In the genomic region with DNA sequence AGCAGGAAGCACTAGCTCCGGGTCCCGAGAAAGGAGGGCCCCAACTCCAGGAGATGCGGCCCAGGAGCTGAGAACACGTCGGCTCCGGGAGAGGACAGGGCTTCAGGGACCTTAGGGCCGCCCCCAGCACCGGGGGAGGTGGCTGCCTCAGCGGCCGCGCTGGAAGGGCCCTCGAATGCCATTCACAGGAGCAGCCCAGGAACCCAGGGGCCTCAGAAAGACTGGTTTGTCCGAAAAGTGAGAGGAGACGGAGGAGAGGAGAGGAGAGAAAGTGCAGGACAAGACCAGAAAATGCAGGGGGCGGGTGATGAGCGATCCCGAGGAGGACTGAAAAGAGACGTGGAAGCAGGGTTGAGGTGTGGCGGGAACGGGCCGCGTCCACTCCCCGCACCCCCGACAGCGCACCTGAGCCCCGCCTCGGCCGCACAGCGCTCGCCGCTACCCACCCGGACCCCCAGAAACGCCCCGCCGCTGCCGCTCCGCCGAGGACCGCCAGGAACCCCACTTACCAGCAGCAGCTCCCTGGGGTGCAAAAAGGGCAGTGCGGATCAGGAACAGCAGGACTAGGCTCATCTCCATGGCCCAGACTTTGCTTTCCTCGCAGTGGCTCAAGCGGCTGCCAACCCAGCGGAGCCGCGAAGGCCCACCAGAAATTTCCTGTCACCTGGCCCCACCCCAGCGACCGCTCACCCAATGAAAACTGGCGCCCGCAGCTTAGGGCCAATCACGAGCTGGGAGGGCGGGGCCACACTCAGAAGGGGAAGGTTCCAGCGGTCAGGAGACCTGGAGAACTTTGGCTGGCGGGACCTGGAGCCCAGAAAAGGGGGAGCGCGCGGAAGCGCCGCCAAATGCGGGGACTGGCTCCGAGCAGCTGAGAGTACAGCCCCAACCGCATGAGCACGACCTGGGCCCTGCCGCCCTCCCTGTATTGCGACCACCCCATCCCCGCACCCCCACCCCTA, we compare ENCODE assay signal across 9 cellular contexts. TPM values are rescaled to one million over a fixed set of nuclear protein-coding genes. Genes with fewer than 3 reads are reported as not detected.
DNase-seq lines count a peak whose midpoint lies in the region; ATAC-seq and TF ChIP-seq lines count a peak whose summit lies in the region.
"Had no signal": no experiment of that assay in that cellular context is flagged by ENCODE, and none has a peak within 500 bp of the region (broad histone marks: within the 10 kb centered on the region; RNA-seq: fewer than 3 reads in every experiment).

No MANE protein-coding gene starts in this region.

- no peak overlapping the region for H2BK12ac ChIP-seq in neuronal stem cell (ENCODE audit: low read length)

- H2BK5ac ChIP-seq in neuronal stem cell (ENCODE audit: low read length) = peak overlapping the region; percentile 31

- peak overlapping the region; percentile 26 for H3K23ac ChIP-seq in neuronal stem cell (ENCODE audit: low read depth, low read length, poor library complexity)

- no peaks in the 10 kb centered on the region for H3K36me3 ChIP-seq in CD8-positive, alpha-beta T cell (ENCODE audit: insufficient read depth, low read length)
- H3K36me3 ChIP-seq in neuronal stem cell (replicated peaks in 1 of 2; ENCODE audit: control insufficient read depth in 2 of 2, insufficient read depth in 2 of 2, low read length in 2 of 2) = no peaks in the 10 kb centered on the region

- H4K91ac ChIP-seq in neuronal stem cell (ENCODE audit: low read depth, low read length, poor library complexity) = no peak overlapping the region

- peak overlapping the region; percentile 52 for H3K9ac ChIP-seq in neuronal stem cell (ENCODE audit: low read depth, low read length, poor library complexity)

- no CpG with 5 or more reads among the region's 65 CpGs for WGBS in neuronal stem cell (ENCODE audit: extremely low coverage in 2 of 2, insufficient read length in 2 of 2, insufficient replicate concordance in 1 of 2), 2 donors

- H4K8ac ChIP-seq in neuronal stem cell (ENCODE audit: low read depth, low read length) = no peak overlapping the region

- peaks cover 25% of the 10 kb centered on the region for H3K4me1 ChIP-seq in CD8-positive, alpha-beta T cell (ENCODE audit: insufficient read depth, low read length)
- H3K4me1 ChIP-seq in neuronal stem cell (ENCODE audit: control insufficient read depth in 2 of 2, insufficient read depth in 1 of 2, low read depth in 1 of 2, low read length in 2 of 2) = peaks cover 0 to 6% of the 10 kb centered on the region in 2 donors

- intact Hi-C loops in CD8-positive, alpha-beta T cell (cut with DNase I, micrococcal nuclease) = loop anchor here (2.0 kb wide), 2 partner anchors 98 to 318 kb away; partner anchors contain the start of gene PPP1R11 (in 1 of the 2)

- no peaks in the 10 kb centered on the region for H3K9me3 ChIP-seq in CD8-positive, alpha-beta T cell (ENCODE audit: low read length)
- H3K9me3 ChIP-seq in neuronal stem cell (replicated peaks in 1 of 2; ENCODE audit: control insufficient read depth in 2 of 2, insufficient read depth in 1 of 2, low read depth in 1 of 2, low read length in 2 of 2) = peaks cover 0 to 2% of the 10 kb centered on the region in 2 donors

- H3K14ac ChIP-seq in neuronal stem cell (ENCODE audit: low read length) = no peak overlapping the region

- H3K4me1 Mint-ChIP-seq in CD8-positive, alpha-beta T cell (ENCODE audit: low read depth) = peaks cover 58% of the 10 kb centered on the region

- H3K4me2 ChIP-seq in neuronal stem cell (ENCODE audit: insufficient read depth, low read length, poor library complexity, severe bottlenecking) = peak overlapping the region; percentile 91

- H3K27ac Mint-ChIP-seq in CD8-positive, alpha-beta T cell = peak overlapping the region; percentile 68

- H2AFZ ChIP-seq in neuronal stem cell (ENCODE audit: low read length) = peak overlapping the region; percentile 70

- no peak overlapping the region for H2BK15ac ChIP-seq in neuronal stem cell (ENCODE audit: low read length)

- no peaks in the 10 kb centered on the region for H3K27me3 ChIP-seq in CD8-positive, alpha-beta T cell (ENCODE audit: insufficient read depth, low read length)
- H3K27me3 ChIP-seq in neuronal stem cell (ENCODE audit: control insufficient read depth in 3 of 3, insufficient read depth in 3 of 3, low read depth in 1 of 3, low read length in 3 of 3) = peaks cover 12 to 80% (median 49%) of the 10 kb centered on the region in 3 experiments

- ATAC-seq in CD8-positive, alpha-beta T cell = peak; percentile 79
- peak; percentile 83 for ATAC-seq in GM19395 (IDR thresholded peaks at IDR 0.05; ENCODE audit: unreplicated experiment)

- DNase-seq in CD8-positive, alpha-beta T cell = peak; percentile 60 to 90 (median 82)
- peak; percentile 91 for DNase-seq in HK-2 (ENCODE audit: unreplicated experiment)
- peak; percentile 92 for DNase-seq in RKO (ENCODE audit: low spot score)
- DNase-seq in activated gamma-delta T cell treated with Interleukin-2 at 50 U/mL for 16 hours = peak; percentile 84
- peak; percentile 84 for DNase-seq in foreskin melanocyte
- peak; percentile 81 for DNase-seq in neuronal stem cell (ENCODE audit: low spot score)
- peak; percentile 71 for DNase-seq in stromal cell of bone marrow (ENCODE audit: low read depth)

- H3K18ac ChIP-seq in neuronal stem cell (ENCODE audit: low read length) = peak overlapping the region; percentile 86

- peak overlapping the region; percentile 57 for H3K27ac ChIP-seq in CD8-positive, alpha-beta T cell (ENCODE audit: low read depth, low read length)
- no peak overlapping the region for H3K27ac ChIP-seq in neuronal stem cell (replicated peaks; ENCODE audit: low read length)
- H3K27ac ChIP-seq: epithelial cell of prostate had no signal

- peaks cover 20% of the 10 kb centered on the region for H3K36me3 Mint-ChIP-seq in CD8-positive, alpha-beta T cell

- H3K27me3 Mint-ChIP-seq in CD8-positive, alpha-beta T cell (ENCODE audit: low read depth) = no peaks in the 10 kb centered on the region

- TF ChIP-seq CTCF in CD8-positive, alpha-beta T cell (IDR thresholded peaks at IDR 0.05) = no peak

- CTCF ChIA-PET in CD8-positive, alpha-beta T cell (lab: Charles Lee) = interaction anchor here (0.9 to 8.7 kb wide), 13 partner anchors 7 to 382 kb away, joined by 3 to 184 read pairs (median 6); no protein-coding TSS in a partner anchor

- peak overlapping the region; percentile 95 for H3K4me3 Mint-ChIP-seq in CD8-positive, alpha-beta T cell

- no peaks in the 10 kb centered on the region for H3K79me1 ChIP-seq in neuronal stem cell (ENCODE audit: low read depth, low read length)

- POLR2A ChIA-PET in CD8-positive, alpha-beta T cell (lab: Charles Lee) = interaction anchor here (0.6 to 2.6 kb wide), 10 partner anchors 9 to 49 kb away, joined by 3 to 20 read pairs (median 3); no protein-coding TSS in a partner anchor

- no peaks in the 10 kb centered on the region for H3K9me3 Mint-ChIP-seq in CD8-positive, alpha-beta T cell

- no peak overlapping the region for H3K4ac ChIP-seq in neuronal stem cell (ENCODE audit: low read length)

- no peak overlapping the region for H2AK5ac ChIP-seq in neuronal stem cell (ENCODE audit: low read depth, low read length)

- H2BK120ac ChIP-seq in neuronal stem cell (ENCODE audit: low read depth, low read length) = no peak overlapping the region

- H3K4me3 ChIP-seq in CD8-positive, alpha-beta T cell (ENCODE audit: low read depth, low read length) = peak overlapping the region; percentile 90
- peak overlapping the region in 1 of 2 donors; percentile 85 for H3K4me3 ChIP-seq in neuronal stem cell (ENCODE audit: low read length in 2 of 2)

RNA-seq across cellular contexts. Expression of gene HLA-F, which starts 25.4 kb away (rescaled TPM):
- 100 to 1,000 TPM; 378 to 382 TPM for total RNA-seq in CD8-positive, alpha-beta T cell
- 2.6 TPM for polyA plus RNA-seq in neuronal stem cell (2013, experiment 1 of 2)
- polyA plus RNA-seq in neuronal stem cell (2013, experiment 2 of 2) = 2.2 TPM
